ENCODE assay signal across 1 cellular context in genomic region chr2:19989681-19990415, GRCh38.
A peak's percentile ranks its signal among the peaks of the same experiment; 100 is the strongest.
TF ChIP-seq lines count a peak whose summit lies in the region.

WDR35 (minus strand) TSS chr2:19990105; CDS start chr2:19990015, 90 bp downstream.

TF ChIP-seq in HepG2, 621 proteins besides CTCF, POLR2A, EP300 and RAD21 (continued from another document and continues in another):
- TF ChIP-seq, protein P1, sequence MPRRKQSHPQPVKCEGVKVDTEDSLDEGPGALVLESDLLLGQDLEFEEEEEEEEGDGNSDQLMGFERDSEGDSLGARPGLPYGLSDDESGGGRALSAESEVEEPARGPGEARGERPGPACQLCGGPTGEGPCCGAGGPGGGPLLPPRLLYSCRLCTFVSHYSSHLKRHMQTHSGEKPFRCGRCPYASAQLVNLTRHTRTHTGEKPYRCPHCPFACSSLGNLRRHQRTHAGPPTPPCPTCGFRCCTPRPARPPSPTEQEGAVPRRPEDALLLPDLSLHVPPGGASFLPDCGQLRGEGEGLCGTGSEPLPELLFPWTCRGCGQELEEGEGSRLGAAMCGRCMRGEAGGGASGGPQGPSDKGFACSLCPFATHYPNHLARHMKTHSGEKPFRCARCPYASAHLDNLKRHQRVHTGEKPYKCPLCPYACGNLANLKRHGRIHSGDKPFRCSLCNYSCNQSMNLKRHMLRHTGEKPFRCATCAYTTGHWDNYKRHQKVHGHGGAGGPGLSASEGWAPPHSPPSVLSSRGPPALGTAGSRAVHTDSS (CRISPR knock-in tag; conservative IDR thresholded peaks at IDR 0.05): peak; percentile 90; the same call in 1 of the 2 replicates
- peak; percentile 74; the same call in 1 of the 2 replicates for TF ChIP-seq ZNF616 (CRISPR knock-in tag; IDR thresholded peaks at IDR 0.05; ENCODE audit: low read depth)
- TF ChIP-seq ZNF367 (CRISPR knock-in tag; IDR thresholded peaks at IDR 0.05; ENCODE audit: borderline replicate concordance): peak; percentile 48; the same call in 1 of the 2 replicates
- peak; percentile 89 for TF ChIP-seq RXRA (CRISPR knock-in tag; IDR thresholded peaks at IDR 0.05)
- no peak for TF ChIP-seq ZBTB7A (CRISPR knock-in tag; IDR thresholded peaks at IDR 0.05)
- no peak for TF ChIP-seq CBX2 (IDR thresholded peaks at IDR 0.05; ENCODE audit: low read depth, low read length)
- TF ChIP-seq CBX2 (CRISPR knock-in tag; IDR thresholded peaks at IDR 0.05; ENCODE audit: low read depth): peak; percentile 29; the same call in 1 of the 2 replicates
- TF ChIP-seq ZNF549 (CRISPR knock-in tag; IDR thresholded peaks at IDR 0.05): no peak
- TF ChIP-seq ETV5 (CRISPR knock-in tag; IDR thresholded peaks at IDR 0.05; ENCODE audit: borderline replicate concordance): peak; percentile 95
- no peak for TF ChIP-seq SNAPC2 (CRISPR knock-in tag; IDR thresholded peaks at IDR 0.05)
- peak; percentile 84 for TF ChIP-seq BRD4 (CRISPR knock-in tag; IDR thresholded peaks at IDR 0.05)
- TF ChIP-seq HNF4A (CRISPR knock-in tag; IDR thresholded peaks at IDR 0.05): peak; percentile 46
- TF ChIP-seq U2AF1 (optimal IDR thresholded peaks at IDR 0.05; ENCODE audit: low read depth, low read length): no peak
- peak; percentile 64; the same call in 1 of the 2 replicates for TF ChIP-seq HOXA9 (CRISPR knock-in tag; IDR thresholded peaks at IDR 0.05; ENCODE audit: borderline replicate concordance)
- 0 out of 2 replicates have a peak, but pooled peaks have one; percentile 72 for TF ChIP-seq FOXJ3 (CRISPR knock-in tag; IDR thresholded peaks at IDR 0.05; ENCODE audit: borderline replicate concordance)
- no peak for TF ChIP-seq HOXA7 (CRISPR knock-in tag; IDR thresholded peaks at IDR 0.05)
- TF ChIP-seq NR2F1 (CRISPR knock-in tag; IDR thresholded peaks at IDR 0.05): peak in 1 of 2 experiments; percentile 37; a peak in 2 of 4 replicates
- TF ChIP-seq, protein P2, sequence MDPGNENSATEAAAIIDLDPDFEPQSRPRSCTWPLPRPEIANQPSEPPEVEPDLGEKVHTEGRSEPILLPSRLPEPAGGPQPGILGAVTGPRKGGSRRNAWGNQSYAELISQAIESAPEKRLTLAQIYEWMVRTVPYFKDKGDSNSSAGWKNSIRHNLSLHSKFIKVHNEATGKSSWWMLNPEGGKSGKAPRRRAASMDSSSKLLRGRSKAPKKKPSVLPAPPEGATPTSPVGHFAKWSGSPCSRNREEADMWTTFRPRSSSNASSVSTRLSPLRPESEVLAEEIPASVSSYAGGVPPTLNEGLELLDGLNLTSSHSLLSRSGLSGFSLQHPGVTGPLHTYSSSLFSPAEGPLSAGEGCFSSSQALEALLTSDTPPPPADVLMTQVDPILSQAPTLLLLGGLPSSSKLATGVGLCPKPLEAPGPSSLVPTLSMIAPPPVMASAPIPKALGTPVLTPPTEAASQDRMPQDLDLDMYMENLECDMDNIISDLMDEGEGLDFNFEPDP (CRISPR knock-in tag; conservative IDR thresholded peaks at IDR 0.05): no peak
- peak; percentile 53; the same call in 1 of the 2 replicates for TF ChIP-seq KDM1A (CRISPR knock-in tag; IDR thresholded peaks at IDR 0.05)
- peak; percentile 96 for TF ChIP-seq ZNF790 (CRISPR knock-in tag; IDR thresholded peaks at IDR 0.05; ENCODE audit: borderline replicate concordance)
- peak; percentile 82; the same call in 1 of the 2 replicates for TF ChIP-seq ZNF850 (CRISPR knock-in tag; conservative IDR thresholded peaks at IDR 0.05)
- TF ChIP-seq, protein P3, sequence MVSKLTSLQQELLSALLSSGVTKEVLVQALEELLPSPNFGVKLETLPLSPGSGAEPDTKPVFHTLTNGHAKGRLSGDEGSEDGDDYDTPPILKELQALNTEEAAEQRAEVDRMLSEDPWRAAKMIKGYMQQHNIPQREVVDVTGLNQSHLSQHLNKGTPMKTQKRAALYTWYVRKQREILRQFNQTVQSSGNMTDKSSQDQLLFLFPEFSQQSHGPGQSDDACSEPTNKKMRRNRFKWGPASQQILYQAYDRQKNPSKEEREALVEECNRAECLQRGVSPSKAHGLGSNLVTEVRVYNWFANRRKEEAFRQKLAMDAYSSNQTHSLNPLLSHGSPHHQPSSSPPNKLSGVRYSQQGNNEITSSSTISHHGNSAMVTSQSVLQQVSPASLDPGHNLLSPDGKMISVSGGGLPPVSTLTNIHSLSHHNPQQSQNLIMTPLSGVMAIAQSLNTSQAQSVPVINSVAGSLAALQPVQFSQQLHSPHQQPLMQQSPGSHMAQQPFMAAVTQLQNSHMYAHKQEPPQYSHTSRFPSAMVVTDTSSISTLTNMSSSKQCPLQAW (CRISPR knock-in tag; IDR thresholded peaks at IDR 0.05): peak; percentile 81
- TF ChIP-seq THAP11 (CRISPR knock-in tag; IDR thresholded peaks at IDR 0.05): peak; percentile 90
- no peak for TF ChIP-seq ATF6 (CRISPR knock-in tag; conservative IDR thresholded peaks at IDR 0.05)
- TF ChIP-seq, protein P4, sequence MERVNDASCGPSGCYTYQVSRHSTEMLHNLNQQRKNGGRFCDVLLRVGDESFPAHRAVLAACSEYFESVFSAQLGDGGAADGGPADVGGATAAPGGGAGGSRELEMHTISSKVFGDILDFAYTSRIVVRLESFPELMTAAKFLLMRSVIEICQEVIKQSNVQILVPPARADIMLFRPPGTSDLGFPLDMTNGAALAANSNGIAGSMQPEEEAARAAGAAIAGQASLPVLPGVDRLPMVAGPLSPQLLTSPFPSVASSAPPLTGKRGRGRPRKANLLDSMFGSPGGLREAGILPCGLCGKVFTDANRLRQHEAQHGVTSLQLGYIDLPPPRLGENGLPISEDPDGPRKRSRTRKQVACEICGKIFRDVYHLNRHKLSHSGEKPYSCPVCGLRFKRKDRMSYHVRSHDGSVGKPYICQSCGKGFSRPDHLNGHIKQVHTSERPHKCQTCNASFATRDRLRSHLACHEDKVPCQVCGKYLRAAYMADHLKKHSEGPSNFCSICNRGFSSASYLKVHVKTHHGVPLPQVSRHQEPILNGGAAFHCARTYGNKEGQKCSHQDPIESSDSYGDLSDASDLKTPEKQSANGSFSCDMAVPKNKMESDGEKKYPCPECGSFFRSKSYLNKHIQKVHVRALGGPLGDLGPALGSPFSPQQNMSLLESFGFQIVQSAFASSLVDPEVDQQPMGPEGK (CRISPR knock-in tag; IDR thresholded peaks at IDR 0.05): peak; percentile 77
- no peak for TF ChIP-seq SRSF9 (IDR thresholded peaks at IDR 0.05; ENCODE audit: borderline replicate concordance, insufficient read depth, low read depth, low read length, poor library complexity, severe bottlenecking)
- no peak for TF ChIP-seq PRPF4 (IDR thresholded peaks at IDR 0.05; ENCODE audit: low read depth, low read length, poor library complexity, severe bottlenecking)
- no peak for TF ChIP-seq JDP2 (CRISPR knock-in tag; IDR thresholded peaks at IDR 0.05; ENCODE audit: borderline replicate concordance)
- peak; percentile 78 for TF ChIP-seq MED8 (CRISPR knock-in tag; IDR thresholded peaks at IDR 0.05; ENCODE audit: insufficient replicate concordance)
- TF ChIP-seq ZNF17 (CRISPR knock-in tag; IDR thresholded peaks at IDR 0.05): 0 out of 2 replicates have a peak, but pooled peaks have one; percentile 87
- TF ChIP-seq HNRNPUL1 (IDR thresholded peaks at IDR 0.05; ENCODE audit: low read depth, low read length): no peak
- TF ChIP-seq, protein P5, sequence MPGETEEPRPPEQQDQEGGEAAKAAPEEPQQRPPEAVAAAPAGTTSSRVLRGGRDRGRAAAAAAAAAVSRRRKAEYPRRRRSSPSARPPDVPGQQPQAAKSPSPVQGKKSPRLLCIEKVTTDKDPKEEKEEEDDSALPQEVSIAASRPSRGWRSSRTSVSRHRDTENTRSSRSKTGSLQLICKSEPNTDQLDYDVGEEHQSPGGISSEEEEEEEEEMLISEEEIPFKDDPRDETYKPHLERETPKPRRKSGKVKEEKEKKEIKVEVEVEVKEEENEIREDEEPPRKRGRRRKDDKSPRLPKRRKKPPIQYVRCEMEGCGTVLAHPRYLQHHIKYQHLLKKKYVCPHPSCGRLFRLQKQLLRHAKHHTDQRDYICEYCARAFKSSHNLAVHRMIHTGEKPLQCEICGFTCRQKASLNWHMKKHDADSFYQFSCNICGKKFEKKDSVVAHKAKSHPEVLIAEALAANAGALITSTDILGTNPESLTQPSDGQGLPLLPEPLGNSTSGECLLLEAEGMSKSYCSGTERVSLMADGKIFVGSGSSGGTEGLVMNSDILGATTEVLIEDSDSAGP (CRISPR knock-in tag; IDR thresholded peaks at IDR 0.05; ENCODE audit: borderline replicate concordance): peak; percentile 97
- TF ChIP-seq ZNF7 (CRISPR knock-in tag; IDR thresholded peaks at IDR 0.05): no peak
- 0 out of 2 replicates have a peak, but pooled peaks have one; percentile 80 for TF ChIP-seq CENPT (CRISPR knock-in tag; IDR thresholded peaks at IDR 0.05; ENCODE audit: low read depth)
- TF ChIP-seq, protein P6, sequence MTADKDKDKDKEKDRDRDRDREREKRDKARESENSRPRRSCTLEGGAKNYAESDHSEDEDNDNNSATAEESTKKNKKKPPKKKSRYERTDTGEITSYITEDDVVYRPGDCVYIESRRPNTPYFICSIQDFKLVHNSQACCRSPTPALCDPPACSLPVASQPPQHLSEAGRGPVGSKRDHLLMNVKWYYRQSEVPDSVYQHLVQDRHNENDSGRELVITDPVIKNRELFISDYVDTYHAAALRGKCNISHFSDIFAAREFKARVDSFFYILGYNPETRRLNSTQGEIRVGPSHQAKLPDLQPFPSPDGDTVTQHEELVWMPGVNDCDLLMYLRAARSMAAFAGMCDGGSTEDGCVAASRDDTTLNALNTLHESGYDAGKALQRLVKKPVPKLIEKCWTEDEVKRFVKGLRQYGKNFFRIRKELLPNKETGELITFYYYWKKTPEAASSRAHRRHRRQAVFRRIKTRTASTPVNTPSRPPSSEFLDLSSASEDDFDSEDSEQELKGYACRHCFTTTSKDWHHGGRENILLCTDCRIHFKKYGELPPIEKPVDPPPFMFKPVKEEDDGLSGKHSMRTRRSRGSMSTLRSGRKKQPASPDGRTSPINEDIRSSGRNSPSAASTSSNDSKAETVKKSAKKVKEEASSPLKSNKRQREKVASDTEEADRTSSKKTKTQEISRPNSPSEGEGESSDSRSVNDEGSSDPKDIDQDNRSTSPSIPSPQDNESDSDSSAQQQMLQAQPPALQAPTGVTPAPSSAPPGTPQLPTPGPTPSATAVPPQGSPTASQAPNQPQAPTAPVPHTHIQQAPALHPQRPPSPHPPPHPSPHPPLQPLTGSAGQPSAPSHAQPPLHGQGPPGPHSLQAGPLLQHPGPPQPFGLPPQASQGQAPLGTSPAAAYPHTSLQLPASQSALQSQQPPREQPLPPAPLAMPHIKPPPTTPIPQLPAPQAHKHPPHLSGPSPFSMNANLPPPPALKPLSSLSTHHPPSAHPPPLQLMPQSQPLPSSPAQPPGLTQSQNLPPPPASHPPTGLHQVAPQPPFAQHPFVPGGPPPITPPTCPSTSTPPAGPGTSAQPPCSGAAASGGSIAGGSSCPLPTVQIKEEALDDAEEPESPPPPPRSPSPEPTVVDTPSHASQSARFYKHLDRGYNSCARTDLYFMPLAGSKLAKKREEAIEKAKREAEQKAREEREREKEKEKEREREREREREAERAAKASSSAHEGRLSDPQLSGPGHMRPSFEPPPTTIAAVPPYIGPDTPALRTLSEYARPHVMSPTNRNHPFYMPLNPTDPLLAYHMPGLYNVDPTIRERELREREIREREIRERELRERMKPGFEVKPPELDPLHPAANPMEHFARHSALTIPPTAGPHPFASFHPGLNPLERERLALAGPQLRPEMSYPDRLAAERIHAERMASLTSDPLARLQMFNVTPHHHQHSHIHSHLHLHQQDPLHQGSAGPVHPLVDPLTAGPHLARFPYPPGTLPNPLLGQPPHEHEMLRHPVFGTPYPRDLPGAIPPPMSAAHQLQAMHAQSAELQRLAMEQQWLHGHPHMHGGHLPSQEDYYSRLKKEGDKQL (CRISPR knock-in tag; IDR thresholded peaks at IDR 0.05; ENCODE audit: low read depth): no peak
- TF ChIP-seq, protein P7, sequence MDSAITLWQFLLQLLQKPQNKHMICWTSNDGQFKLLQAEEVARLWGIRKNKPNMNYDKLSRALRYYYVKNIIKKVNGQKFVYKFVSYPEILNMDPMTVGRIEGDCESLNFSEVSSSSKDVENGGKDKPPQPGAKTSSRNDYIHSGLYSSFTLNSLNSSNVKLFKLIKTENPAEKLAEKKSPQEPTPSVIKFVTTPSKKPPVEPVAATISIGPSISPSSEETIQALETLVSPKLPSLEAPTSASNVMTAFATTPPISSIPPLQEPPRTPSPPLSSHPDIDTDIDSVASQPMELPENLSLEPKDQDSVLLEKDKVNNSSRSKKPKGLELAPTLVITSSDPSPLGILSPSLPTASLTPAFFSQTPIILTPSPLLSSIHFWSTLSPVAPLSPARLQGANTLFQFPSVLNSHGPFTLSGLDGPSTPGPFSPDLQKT (CRISPR knock-in tag; IDR thresholded peaks at IDR 0.05; ENCODE audit: borderline replicate concordance): no peak
- TF ChIP-seq HNF4G (IDR thresholded peaks at IDR 0.05; ENCODE audit: borderline replicate concordance, low read depth, low read length): no peak
- TF ChIP-seq HNF4G (CRISPR knock-in tag; IDR thresholded peaks at IDR 0.05; ENCODE audit: borderline replicate concordance, low read depth): 0 out of 2 replicates have a peak, but pooled peaks have one; percentile 71
- TF ChIP-seq SATB2 (CRISPR knock-in tag; IDR thresholded peaks at IDR 0.05): peak; percentile 45
- TF ChIP-seq ZNF282 (IDR thresholded peaks at IDR 0.05; ENCODE audit: partially characterized antibody): no peak
- TF ChIP-seq, protein P8, sequence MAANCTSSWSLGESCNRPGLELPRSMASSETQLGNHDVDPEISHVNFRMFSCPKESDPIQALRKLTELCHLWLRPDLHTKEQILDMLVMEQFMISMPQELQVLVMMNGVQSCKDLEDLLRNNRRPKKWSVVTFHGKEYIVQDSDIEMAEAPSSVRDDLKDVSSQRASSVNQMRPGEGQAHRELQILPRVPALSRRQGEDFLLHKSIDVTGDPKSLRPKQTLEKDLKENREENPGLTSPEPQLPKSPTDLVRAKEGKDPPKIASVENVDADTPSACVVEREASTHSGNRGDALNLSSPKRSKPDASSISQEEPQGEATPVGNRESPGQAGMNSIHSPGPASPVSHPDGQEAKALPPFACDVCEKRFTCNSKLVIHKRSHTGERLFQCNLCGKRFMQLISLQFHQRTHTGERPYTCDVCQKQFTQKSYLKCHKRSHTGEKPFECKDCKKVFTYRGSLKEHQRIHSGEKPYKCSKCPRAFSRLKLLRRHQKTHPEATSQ (CRISPR knock-in tag; IDR thresholded peaks at IDR 0.05; ENCODE audit: borderline replicate concordance): peak; percentile 99; the same call in 1 of the 2 replicates
- TF ChIP-seq ZFP41 (CRISPR knock-in tag; IDR thresholded peaks at IDR 0.05; ENCODE audit: borderline replicate concordance): 0 out of 2 replicates have a peak, but pooled peaks have one; percentile 73
- TF ChIP-seq SAFB2 (CRISPR knock-in tag; IDR thresholded peaks at IDR 0.05; ENCODE audit: borderline replicate concordance, low read depth): no peak
- TF ChIP-seq CCDC6 (CRISPR knock-in tag; IDR thresholded peaks at IDR 0.05): peak; percentile 96
